Comparison of ENCODE assay signal across 12 cellular contexts in the genomic region with DNA sequence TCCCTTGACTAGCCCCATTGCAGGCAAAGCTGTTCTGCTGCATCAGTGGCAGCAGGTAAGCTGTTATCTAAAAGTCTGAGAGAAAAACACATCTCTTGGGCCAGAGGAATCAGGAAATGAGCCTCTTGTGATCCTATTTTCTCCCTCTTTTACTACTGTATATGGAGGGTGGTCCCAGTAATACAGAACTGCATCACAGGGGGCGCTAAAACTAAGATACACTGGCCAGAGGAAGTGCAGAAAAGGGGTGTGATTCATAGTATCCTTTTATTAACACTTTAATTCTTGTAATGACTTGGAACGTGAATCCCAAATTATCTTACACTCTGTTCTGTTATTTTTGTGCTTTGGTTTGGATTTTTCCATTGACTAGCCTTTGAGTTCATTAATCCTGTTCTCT. TPM values are rescaled to one million over a fixed set of nuclear protein-coding genes. Genes with fewer than 3 reads are reported as not detected.
A peak's percentile ranks its signal among the peaks of the same experiment; 100 is the strongest.
DNase-seq lines count a peak whose midpoint lies in the region; ATAC-seq and TF ChIP-seq lines count a peak whose summit lies in the region.
"Had no signal": no experiment of that assay in that cellular context is flagged by ENCODE, and none has a peak within 500 bp of the region (broad histone marks: within the 10 kb centered on the region; RNA-seq: fewer than 3 reads in every experiment).

No MANE protein-coding gene starts in this region.

- H3K27me3 Mint-ChIP-seq in T-cell = no peaks in the 10 kb centered on the region
- H3K27me3 Mint-ChIP-seq: memory B cell had no signal

- H3K4me3 Mint-ChIP-seq in T-cell = no peak overlapping the region
- H3K4me3 Mint-ChIP-seq: memory B cell had no signal

- H3K36me3 Mint-ChIP-seq in T-cell = peaks cover 4% of the 10 kb centered on the region

- CTCF ChIA-PET in AG04450 (lab: Charles Lee) (interaction anchor here (0.7 to 1.5 kb wide), 3 partner anchors 9 to 873 kb away, joined by 3 to 5 read pairs (median 4); partner anchors contain the start of gene MED17), T-cell (lab: Charles Lee) (interaction anchor here in 1 of 2 donors (0.7 kb wide), 1 partner anchor 10 kb away, joined by 4 read pairs; no protein-coding TSS in a partner anchor)

- ATAC-seq in HG02759 (IDR thresholded peaks at IDR 0.05; ENCODE audit: unreplicated experiment) = no peak
- no peak for ATAC-seq in T-cell (replicated peaks in 1 of 4)
- no peak for ATAC-seq in GM21825 (IDR thresholded peaks at IDR 0.05; ENCODE audit: unreplicated experiment)

- no peak overlapping the region for H3K27ac ChIP-seq in AG04450 (ENCODE audit: low read depth, low read length)
- H3K27ac ChIP-seq: sigmoid colon had no signal

- no peak overlapping the region for H3K27ac Mint-ChIP-seq in T-cell
- H3K27ac Mint-ChIP-seq: memory B cell had no signal

- POLR2A ChIA-PET in AG04450 (lab: Yijun Ruan, JAX) (no interaction called here), T-cell (lab: Charles Lee) (interaction anchor here in 1 of 2 donors (1.0 kb wide), 1 partner anchor 9 kb away, joined by 3 read pairs; the partner anchor contains the start of gene MED17)

- H3K4me3 ChIP-seq in AG04450 (ENCODE audit: low read depth, low read length) (no peak overlapping the region), fibroblast of villous mesenchyme (ENCODE audit: low read depth, low read length) (no peak overlapping the region)
- H3K4me3 ChIP-seq: sigmoid colon had no signal

- peaks cover 17% of the 10 kb centered on the region for H3K9me3 ChIP-seq in AG04450 (ENCODE audit: control insufficient read depth, insufficient read depth, low read length)
- H3K9me3 ChIP-seq: sigmoid colon had no signal

- TF ChIP-seq CTCF in AG04450 (IDR thresholded peaks at IDR 0.05; ENCODE audit: low read depth, low read length) = peak; percentile 22; the same call in 1 of the 2 replicates
- TF ChIP-seq CTCF in fibroblast of villous mesenchyme (IDR thresholded peaks at IDR 0.05; ENCODE audit: insufficient read depth, low read depth, low read length) = peak; percentile 35

- no peaks in the 10 kb centered on the region for H3K9me3 Mint-ChIP-seq in T-cell
- H3K9me3 Mint-ChIP-seq: memory B cell had no signal

- H3K4me1 Mint-ChIP-seq in T-cell = no peaks in the 10 kb centered on the region

- H3K27me3 ChIP-seq in AG04450 (ENCODE audit: control insufficient read depth, insufficient read depth, low read length) = no peaks in the 10 kb centered on the region
- H3K27me3 ChIP-seq: sigmoid colon had no signal

- DNase-seq in AG04450 (ENCODE audit: low read depth, low spot score) (no peak), EH (ENCODE audit: low read depth) (peak; percentile 14), OCI-M1 (lab: John Stamatoyannopoulos, UW) (peak; percentile 56), fibroblast of villous mesenchyme (ENCODE audit: low read depth) (no peak), T-cell (no peak), SHP77 treated with DMSO at 0.1 percent for 48 hours (lab: John Stamatoyannopoulos, UW) (no peak)
- DNase-seq: KG1; NK-92 treated with Interleukin-12 subunit alpha and Interleukin-12 subunit beta, amount 100 ng/mL, for 24 hours; sigmoid colon had no signal

RNA-seq across cellular contexts. Expression of gene MED17, which starts 8.8 kb away (rescaled TPM):
- polyA plus RNA-seq in AG04450 (2011; rRNA removed) = 18.6 and 23.1 TPM in 2 replicates
- 13.2 and 21.7 TPM in 2 replicates for polyA minus RNA-seq in AG04450 (2011; rRNA and poly(A)+ RNA removed)
- total RNA-seq in fibroblast of villous mesenchyme (26.4 and 39.3 TPM in 2 replicates), T-cell (10 to 100 TPM; 64.1 to 71.7 (median 67.1) TPM)

RNA-seq across cellular contexts. Expression of gene C11orf54, which starts 33.8 kb away (rescaled TPM):
- 21.2 and 28.0 TPM in 2 replicates for polyA plus RNA-seq in AG04450 (2011; rRNA removed)
- 5.6 and 8.9 TPM in 2 replicates for polyA minus RNA-seq in AG04450 (2011; rRNA and poly(A)+ RNA removed)
- total RNA-seq in fibroblast of villous mesenchyme (10.0 and 13.8 TPM in 2 replicates), T-cell (10 to 100 TPM; 15.3 to 30.8 (median 27.4) TPM)

RNA-seq across cellular contexts. Expression of gene TAF1D, which starts 34.0 kb away (rescaled TPM):
- polyA plus RNA-seq in AG04450 (2011; rRNA removed) = 106 and 151 TPM in 2 replicates
- polyA minus RNA-seq in AG04450 (2011; rRNA and poly(A)+ RNA removed) = 51.2 and 87.5 TPM in 2 replicates
- total RNA-seq in fibroblast of villous mesenchyme = 111 and 181 TPM in 2 replicates
- 100 to 1,000 TPM; 130 to 177 (median 152) TPM for total RNA-seq in T-cell

Comparison
In these comparisons a context has a peak if more than half of its experiments do, and no peak if none do; other contexts are left out.
1. DNase-seq: peak in EH (single experiment) and OCI-M1 (single experiment); none in AG04450 (single experiment), fibroblast of villous mesenchyme (single experiment), T-cell (0 of 34) and SHP77 treated with DMSO at 0.1 percent for 48 hours (single experiment).